Comparison of ENCODE assay signal across 14 cellular contexts in the genomic region with DNA sequence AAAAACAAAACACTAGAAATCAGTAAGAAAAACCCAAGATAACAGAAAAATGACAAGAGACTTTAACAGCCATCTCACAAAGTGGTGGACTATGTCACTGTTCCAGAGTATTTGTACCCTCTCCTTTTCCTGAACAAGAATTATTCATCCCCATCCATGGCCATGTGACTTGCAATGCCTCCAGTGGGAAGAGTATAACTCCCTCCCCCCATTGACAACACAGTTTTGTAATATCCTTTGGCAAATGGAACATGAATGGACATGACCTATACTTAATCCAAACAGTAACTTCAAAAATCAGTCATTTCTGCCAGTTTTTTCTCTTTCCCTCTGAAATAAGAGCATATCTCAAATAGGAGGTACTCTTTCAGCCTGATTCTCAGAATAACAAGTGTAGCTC. TPM values are rescaled to one million over a fixed set of nuclear protein-coding genes. Genes with fewer than 3 reads are reported as not detected.
DNase-seq lines count a peak whose midpoint lies in the region; ATAC-seq, FAIRE-seq and TF ChIP-seq lines count a peak whose summit lies in the region.
"Had no signal": no experiment of that assay in that cellular context is flagged by ENCODE, and none has a peak within 500 bp of the region (broad histone marks: within the 10 kb centered on the region; RNA-seq: fewer than 3 reads in every experiment).

No MANE protein-coding gene starts in this region.

- TF ChIP-seq POLR2A in H54 (IDR thresholded peaks at IDR 0.05; ENCODE audit: low read depth, low read length), result no peak
- TF ChIP-seq POLR2A in ovary (IDR thresholded peaks at IDR 0.05), result no peak

- FAIRE-seq in H54 (lab: Jason Lieb, UNC), result peak; percentile 90

- H3K27me3 ChIP-seq in RWPE2 (ENCODE audit: insufficient read depth, poor library complexity, severe bottlenecking) (no peaks in the 10 kb centered on the region), ovary (no peaks in the 10 kb centered on the region)

- no peak for TF ChIP-seq EP300 in ovary (IDR thresholded peaks at IDR 0.05)

- H3K4me3 ChIP-seq in RWPE2 (ENCODE audit: severe bottlenecking) (no peak overlapping the region), fibroblast of pulmonary artery (replicated peaks; ENCODE audit: low read depth, low read length) (no peak overlapping the region), ovary (no peak overlapping the region)

- no peak for DNase-seq in H54 (ENCODE audit: insufficient read length, low spot score)
- no peak for DNase-seq in RWPE2 (ENCODE audit: low spot score)
- DNase-seq in fibroblast of pulmonary artery (ENCODE audit: low read depth), result peak; percentile 79
- DNase-seq in pulmonary artery endothelial cell (ENCODE audit: low read depth, low spot score), result peak; percentile 26
- no peak for DNase-seq in ovary
- no peak for DNase-seq in NCI-H1092 treated with DMSO at 0.1 percent for 48 hours (lab: John Stamatoyannopoulos, UW)
- DNase-seq: activated CD4-positive, alpha-beta T cell treated with anti-CD3 and anti-CD28 coated beads for 1 hour; activated effector memory CD4-positive, alpha-beta T cell treated with anti-CD3 and anti-CD28 coated beads, Interleukin-2, amount 50 U/mL, for 16 hours; effector CD4-positive, alpha-beta T cell; NCI-H1694 treated with DMSO at 0.1 percent for 48 hours; OCI-M1; retina had no signal

- intact Hi-C loops in ovary (cut with DNase I), result no loop called here

- H3K9me3 ChIP-seq in RWPE2 (ENCODE audit: severe bottlenecking), result no peaks in the 10 kb centered on the region
- no peaks in the 10 kb centered on the region for H3K9me3 ChIP-seq in ovary

- H3K27ac ChIP-seq in RWPE2 (ENCODE audit: poor library complexity, severe bottlenecking) (peak overlapping the region; percentile 73), ovary (no peak overlapping the region)
- H3K27ac ChIP-seq: HL-60 had no signal

- peak; percentile 96 for ATAC-seq in RWPE2 (ENCODE audit: low read depth)
- ATAC-seq in HG03108 (IDR thresholded peaks at IDR 0.05; ENCODE audit: unreplicated experiment), result no peak

- H3K4me1 ChIP-seq in RWPE2 (ENCODE audit: insufficient read depth, poor library complexity, severe bottlenecking) (peaks cover 31% of the 10 kb centered on the region), ovary (ENCODE audit: insufficient read depth) (peaks cover 3% of the 10 kb centered on the region)

- H3K36me3 ChIP-seq in RWPE2 (ENCODE audit: low read depth) (peaks cover 2% of the 10 kb centered on the region; the same call in 1 of the 2 replicates), ovary (no peaks in the 10 kb centered on the region)

- no peak for TF ChIP-seq CTCF in RWPE2 (IDR thresholded peaks at IDR 0.05; ENCODE audit: poor library complexity, severe bottlenecking)
- no peak for TF ChIP-seq CTCF in fibroblast of pulmonary artery (IDR thresholded peaks at IDR 0.05; ENCODE audit: low read length, missing control alignments)
- TF ChIP-seq CTCF in ovary (IDR thresholded peaks at IDR 0.05), result no peak

RNA-seq across cellular contexts. Expression of gene PTBP3, which starts 33.9 kb away (rescaled TPM):
- total RNA-seq in pulmonary artery endothelial cell (39.4 and 49.4 TPM in 2 replicates), ovary (10 to 100 TPM; 27.7 to 40.2 (median 32.3) TPM)
- 10 to 100 TPM in 1 of 2 donors, 1 to 10 TPM in 1; 9.4 to 29.3 TPM for polyA plus RNA-seq in ovary

Comparison
In these comparisons a context has a peak if more than half of its experiments do, and no peak if none do; other contexts are left out.
1. DNase-seq: peak in fibroblast of pulmonary artery (single experiment) and pulmonary artery endothelial cell (single experiment); none in H54 (single experiment), RWPE2 (single experiment), ovary (0 of 5) and NCI-H1092 treated with DMSO at 0.1 percent for 48 hours (single experiment).